Comparison of ENCODE assay signal across 8 cellular contexts in the genomic region with DNA sequence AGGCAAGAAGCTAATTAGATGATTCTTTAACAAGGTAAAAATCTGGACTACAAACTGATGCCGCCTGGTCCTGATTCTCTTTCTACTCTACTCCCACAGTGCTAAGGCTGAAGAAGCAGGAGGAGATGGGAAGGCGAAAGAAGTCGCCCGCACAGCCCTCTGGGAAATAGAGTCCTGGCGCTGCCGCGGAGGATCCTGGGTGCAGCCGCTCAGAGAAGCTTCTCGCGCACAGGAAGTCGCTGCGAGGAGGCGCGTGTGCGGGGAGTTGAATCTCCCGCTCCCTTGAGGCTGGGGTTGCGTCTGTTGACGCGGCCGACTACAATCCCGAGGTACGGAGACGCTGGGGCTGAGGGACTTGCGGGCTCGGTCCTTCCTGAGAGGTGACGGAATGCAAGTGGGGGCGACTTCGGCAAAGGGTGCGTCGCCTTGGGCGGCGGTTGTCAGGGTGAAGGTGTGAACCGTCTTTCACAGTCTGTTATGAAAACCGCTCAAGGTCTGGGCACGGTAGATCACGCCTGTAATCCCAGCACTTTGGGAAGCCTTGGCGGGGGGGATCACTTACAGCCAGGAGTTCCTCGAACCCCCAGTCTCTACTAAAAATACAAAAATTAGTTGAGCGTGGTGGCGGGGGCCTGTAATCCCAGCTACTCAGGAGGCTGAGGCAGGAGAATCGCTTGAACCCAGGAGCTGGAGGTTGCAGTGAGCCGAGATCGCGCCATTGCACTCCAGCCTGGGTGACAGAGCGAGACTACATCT. TPM values are rescaled to one million over a fixed set of nuclear protein-coding genes. Genes with fewer than 3 reads are reported as not detected.
A peak's percentile ranks its signal among the peaks of the same experiment; 100 is the strongest.
DNase-seq lines count a peak whose midpoint lies in the region; ATAC-seq, FAIRE-seq and TF ChIP-seq lines count a peak whose summit lies in the region.

A gene (plus strand): TSS at position 212 of the 756 bp plus-strand sequence. CDS start 5,078 bp downstream, outside the sequence.

- TF ChIP-seq CTCF in D721Med (IDR thresholded peaks at IDR 0.05; ENCODE audit: insufficient read depth, missing control alignments) (no peak), esophagus squamous epithelium (IDR thresholded peaks at IDR 0.05) (peak in 1 of 6 experiments; percentile 3)

- peak within 1 kb of the TSS; percentile 97 to 99 for H3K27ac Mint-ChIP-seq in natural killer cell treated with Interleukin-12 subunit alpha and Interleukin-12 subunit beta and Interleukin-15 and Interleukin-18, amount 100 ng/mL, for 72 hours

- peak in 2 of 4 donors; percentile 41 to 51 for TF ChIP-seq POLR2A in esophagus squamous epithelium (IDR thresholded peaks at IDR 0.05)

- FAIRE-seq in D721Med (lab: Jason Lieb, UNC) (no peak), HTR-8/SVneo (lab: Jason Lieb, UNC) (no peak)

- H3K36me3 ChIP-seq in esophagus squamous epithelium: peaks cover 0 to 33% (median 2%) of the 10 kb centered on the region in 3 donors

- H3K27ac ChIP-seq in esophagus squamous epithelium: peak within 1 kb of the TSS; percentile 95 to 97 (median 97)

- peak within 1 kb of the TSS; percentile 77 to 96 (median 92) for H3K4me3 ChIP-seq in esophagus squamous epithelium

- intact Hi-C loops in esophagus squamous epithelium (cut with DNase I): no loop called here

- peaks cover 7% of the 10 kb centered on the region for H3K36me3 Mint-ChIP-seq in natural killer cell treated with Interleukin-12 subunit alpha and Interleukin-12 subunit beta and Interleukin-15 and Interleukin-18, amount 100 ng/mL, for 72 hours

- 10 to 14% methylated on average over 4 to 33 of the region's 45 CpGs for WGBS in esophagus squamous epithelium, 2 donors

- no peaks in the 10 kb centered on the region for H3K27me3 ChIP-seq in esophagus squamous epithelium

- ATAC-seq in GM21367 (IDR thresholded peaks at IDR 0.05; ENCODE audit: unreplicated experiment): peak; percentile 46
- ATAC-seq in natural killer cell treated with Interleukin-12 subunit alpha and Interleukin-12 subunit beta and Interleukin-15 and Interleukin-18, amount 100 ng/mL, for 72 hours: peak; percentile 88 to 89

- peaks cover 29 to 37% of the 10 kb centered on the region in 2 donors for H3K4me1 Mint-ChIP-seq in natural killer cell treated with Interleukin-12 subunit alpha and Interleukin-12 subunit beta and Interleukin-15 and Interleukin-18, amount 100 ng/mL, for 72 hours (ENCODE audit: low read depth in 2 of 2)

- no peaks in the 10 kb centered on the region for H3K9me3 Mint-ChIP-seq in natural killer cell treated with Interleukin-12 subunit alpha and Interleukin-12 subunit beta and Interleukin-15 and Interleukin-18, amount 100 ng/mL, for 72 hours

- peaks cover 17 to 50% (median 29%) of the 10 kb centered on the region in 3 donors for H3K4me1 ChIP-seq in esophagus squamous epithelium

- H3K27me3 Mint-ChIP-seq in natural killer cell treated with Interleukin-12 subunit alpha and Interleukin-12 subunit beta and Interleukin-15 and Interleukin-18, amount 100 ng/mL, for 72 hours: no peaks in the 10 kb centered on the region

- no peaks in the 10 kb centered on the region for H3K9me3 ChIP-seq in esophagus squamous epithelium

- H3K4me3 Mint-ChIP-seq in natural killer cell treated with Interleukin-12 subunit alpha and Interleukin-12 subunit beta and Interleukin-15 and Interleukin-18, amount 100 ng/mL, for 72 hours: peak within 1 kb of the TSS; percentile 94

- DNase-seq in D721Med (ENCODE audit: insufficient read length, low spot score) (peak; percentile 74), HTR-8/SVneo (ENCODE audit: insufficient read length, low spot score) (peak; percentile 92), esophagus squamous epithelium (lab: John Stamatoyannopoulos, UW) (peak; percentile 85)
- peak; percentile 90 to 92 for DNase-seq in activated T-cell treated with anti-CD3 and anti-CD28 coated beads, Interleukin-2, amount 50 U/mL, for 48 hours
- DNase-seq in natural killer cell treated with Interleukin-12 subunit alpha and Interleukin-12 subunit beta and Interleukin-15 and Interleukin-18, amount 100 ng/mL, for 72 hours (ENCODE audit: low spot score): peak; percentile 96
- peak; percentile 92 for DNase-seq in stimulated activated naive CD4-positive, alpha-beta T cell treated with Interleukin-2 at 50 U/mL for 16 hours (lab: John Stamatoyannopoulos, UW)

TF ChIP-seq in PFSK-1, 5 proteins besides CTCF, POLR2A, EP300 and RAD21:
- 0 out of 2 replicates have a peak, but pooled peaks have one; percentile 52 for TF ChIP-seq SIN3A (IDR thresholded peaks at IDR 0.05; ENCODE audit: borderline replicate concordance, insufficient read depth, low read length)
- TF ChIP-seq TAF1 (IDR thresholded peaks at IDR 0.05; ENCODE audit: borderline replicate concordance, insufficient read depth, low read length): peak; percentile 63; the same call in 1 of the 2 replicates
- TF ChIP-seq, protein P1, sequence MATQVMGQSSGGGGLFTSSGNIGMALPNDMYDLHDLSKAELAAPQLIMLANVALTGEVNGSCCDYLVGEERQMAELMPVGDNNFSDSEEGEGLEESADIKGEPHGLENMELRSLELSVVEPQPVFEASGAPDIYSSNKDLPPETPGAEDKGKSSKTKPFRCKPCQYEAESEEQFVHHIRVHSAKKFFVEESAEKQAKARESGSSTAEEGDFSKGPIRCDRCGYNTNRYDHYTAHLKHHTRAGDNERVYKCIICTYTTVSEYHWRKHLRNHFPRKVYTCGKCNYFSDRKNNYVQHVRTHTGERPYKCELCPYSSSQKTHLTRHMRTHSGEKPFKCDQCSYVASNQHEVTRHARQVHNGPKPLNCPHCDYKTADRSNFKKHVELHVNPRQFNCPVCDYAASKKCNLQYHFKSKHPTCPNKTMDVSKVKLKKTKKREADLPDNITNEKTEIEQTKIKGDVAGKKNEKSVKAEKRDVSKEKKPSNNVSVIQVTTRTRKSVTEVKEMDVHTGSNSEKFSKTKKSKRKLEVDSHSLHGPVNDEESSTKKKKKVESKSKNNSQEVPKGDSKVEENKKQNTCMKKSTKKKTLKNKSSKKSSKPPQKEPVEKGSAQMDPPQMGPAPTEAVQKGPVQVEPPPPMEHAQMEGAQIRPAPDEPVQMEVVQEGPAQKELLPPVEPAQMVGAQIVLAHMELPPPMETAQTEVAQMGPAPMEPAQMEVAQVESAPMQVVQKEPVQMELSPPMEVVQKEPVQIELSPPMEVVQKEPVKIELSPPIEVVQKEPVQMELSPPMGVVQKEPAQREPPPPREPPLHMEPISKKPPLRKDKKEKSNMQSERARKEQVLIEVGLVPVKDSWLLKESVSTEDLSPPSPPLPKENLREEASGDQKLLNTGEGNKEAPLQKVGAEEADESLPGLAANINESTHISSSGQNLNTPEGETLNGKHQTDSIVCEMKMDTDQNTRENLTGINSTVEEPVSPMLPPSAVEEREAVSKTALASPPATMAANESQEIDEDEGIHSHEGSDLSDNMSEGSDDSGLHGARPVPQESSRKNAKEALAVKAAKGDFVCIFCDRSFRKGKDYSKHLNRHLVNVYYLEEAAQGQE (IDR thresholded peaks at IDR 0.05; ENCODE audit: insufficient read depth in 1 of 2, low read depth in 2 of 2, low read length in 2 of 2): peak in 1 of 2 experiments; percentile 39; a peak in 1 of 4 replicates
- peak; percentile 86 for TF ChIP-seq POLR2AphosphoS5 (IDR thresholded peaks at IDR 0.05; ENCODE audit: low read depth, low read length)
- TF ChIP-seq FOXP2 (optimal IDR thresholded peaks at IDR 0.05; ENCODE audit: borderline replicate concordance, extremely low read depth, extremely low read length, insufficient read depth): peak; percentile 55

RNA-seq across cellular contexts. Expression of the gene that starts here (rescaled TPM):
- polyA plus RNA-seq in PFSK-1 (2012; ENCODE audit: insufficient read length, low read depth): 11.9 TPM
- 10 to 100 TPM in 1 of 4 donors, 1 to 10 TPM in 3; 3.6 to 14.9 (median 4.5) TPM for total RNA-seq in esophagus squamous epithelium
- total RNA-seq in natural killer cell treated with Interleukin-12 subunit alpha and Interleukin-12 subunit beta and Interleukin-15 and Interleukin-18, amount 100 ng/mL, for 72 hours: 10 to 100 TPM in 1 of 2 donors, 1 to 10 TPM in 1; 6.2 to 10.3 TPM

Comparison
In these comparisons a context has a peak if more than half of its experiments do, and no peak if none do; other contexts are left out.
1. Peak in every context shown above with its lines: DNase-seq, ATAC-seq, H3K4me3 ChIP-seq and H3K27ac ChIP-seq.